In genomic region chr2:85547859-85548607, GRCh38 we compare ENCODE assay signal across 1 cellular context.
TF ChIP-seq lines count a peak whose summit lies in the region.

No MANE protein-coding gene starts in this region.

TF ChIP-seq in A549, 52 proteins besides CTCF, POLR2A, EP300 and RAD21:
- TF ChIP-seq E2F6 (IDR thresholded peaks at IDR 0.05; ENCODE audit: borderline replicate concordance, low read depth) (no peak), TP53 (CRISPR knock-in tag; IDR thresholded peaks at IDR 0.05) (peak; percentile 27; the same call in 1 of the 2 replicates), CHD2 (IDR thresholded peaks at IDR 0.05; ENCODE audit: low read length, partially characterized antibody) (peak; percentile 16)
